Comparison of ENCODE assay signal across 8 cellular contexts in the genomic region with DNA sequence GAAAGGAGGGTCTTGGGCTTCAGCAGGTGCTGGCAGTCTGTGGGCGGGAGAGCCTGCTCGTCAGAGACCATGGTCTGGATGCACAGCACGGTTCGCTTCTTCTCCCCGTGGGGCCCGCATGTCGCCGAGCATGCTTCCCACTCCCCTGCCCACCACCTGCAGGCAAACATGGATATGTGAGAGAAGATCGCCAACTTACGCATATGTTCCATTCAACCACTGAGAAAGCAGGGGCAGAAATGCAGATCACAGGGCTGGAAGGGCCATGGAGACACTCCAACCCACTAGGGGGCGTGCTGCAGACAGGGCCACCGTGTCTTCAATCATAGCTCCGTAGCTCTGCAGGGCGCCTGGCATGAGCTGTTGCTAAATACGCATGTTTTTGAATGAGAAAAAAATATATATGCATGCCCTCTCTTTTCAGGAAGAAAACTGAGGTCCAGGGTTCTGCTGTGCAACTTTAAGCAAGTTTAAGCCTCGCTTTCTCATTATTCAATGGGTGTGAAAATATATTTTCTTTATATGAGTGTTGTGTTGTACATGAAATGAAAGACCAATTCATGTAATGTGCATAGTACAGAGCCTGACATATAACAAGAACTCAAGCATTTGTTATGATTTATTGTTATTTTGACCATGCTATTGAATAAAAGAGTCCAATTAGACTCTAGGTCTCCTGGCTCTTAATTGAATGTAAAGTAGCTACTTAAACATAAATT.
DNase-seq lines count a peak whose midpoint lies in the region; ATAC-seq and TF ChIP-seq lines count a peak whose summit lies in the region.

No MANE protein-coding gene starts in this region.

- no peak overlapping the region for H2AK5ac ChIP-seq in trophoblast cell (ENCODE audit: low read length)

- H3K79me2 ChIP-seq in trophoblast cell (ENCODE audit: control insufficient read depth, insufficient read depth, low read length, poor library complexity) (no peaks in the 10 kb centered on the region), GM23248 (ENCODE audit: insufficient read depth) (no peaks in the 10 kb centered on the region)

- no peak overlapping the region for H3K18ac ChIP-seq in trophoblast cell (ENCODE audit: low read length)

- TF ChIP-seq CTCF in GM12874 (IDR thresholded peaks at IDR 0.05; ENCODE audit: insufficient read depth, low read depth, low read length) (peak; percentile 55; the same call in 1 of the 2 replicates), RWPE2 (IDR thresholded peaks at IDR 0.05; ENCODE audit: poor library complexity, severe bottlenecking) (peak; percentile 58), coronary artery (IDR thresholded peaks at IDR 0.05) (no peak)

- H2AFZ ChIP-seq in trophoblast cell (ENCODE audit: insufficient read depth, low read length, poor library complexity) (no peak overlapping the region), GM23248 (no peak overlapping the region)

- H2BK5ac ChIP-seq in trophoblast cell (ENCODE audit: low read depth, low read length, poor library complexity), result no peak overlapping the region

- H3K4me1 ChIP-seq in RWPE2 (ENCODE audit: insufficient read depth, poor library complexity, severe bottlenecking), result no peaks in the 10 kb centered on the region
- H3K4me1 ChIP-seq in trophoblast cell (ENCODE audit: control insufficient read depth in 1 of 2, insufficient read depth in 2 of 2, low read length in 2 of 2), result no peaks in the 10 kb centered on the region
- no peaks in the 10 kb centered on the region for H3K4me1 ChIP-seq in GM23248 (ENCODE audit: insufficient read depth)

- no peak overlapping the region for H4K12ac ChIP-seq in trophoblast cell (ENCODE audit: low read depth, low read length)

- peaks cover 6% of the 10 kb centered on the region for H3K27me3 ChIP-seq in RWPE2 (ENCODE audit: insufficient read depth, poor library complexity, severe bottlenecking)
- no peaks in the 10 kb centered on the region for H3K27me3 ChIP-seq in trophoblast cell (ENCODE audit: insufficient read depth, low read length)
- H3K27me3 ChIP-seq in GM23248 (replicated peaks; ENCODE audit: insufficient read depth), result no peaks in the 10 kb centered on the region

- in situ Hi-C loops in T47D (cut with HindIII; ENCODE audit: low pct_unique_long_range_greater_than_20kb, low sequenced_read_pairs), result no loop called here
- in situ Hi-C loops in GM23248 (cut with MboI), result no loop called here

- no peak overlapping the region for H2BK12ac ChIP-seq in trophoblast cell (ENCODE audit: low read length)

- DNase-seq in RWPE2 (ENCODE audit: low spot score) (no peak), T47D (ENCODE audit: low read depth in 1 of 2, low spot score in 1 of 2) (peak; percentile 11 to 67), trophoblast cell (peak; percentile 35 to 65), NCI-H2029 treated with DMSO at 0.1 percent for 48 hours (lab: John Stamatoyannopoulos, UW) (no peak), coronary artery (ENCODE audit: low spot score) (no peak), GM23248 (no peak)

- H3K9ac ChIP-seq in trophoblast cell (ENCODE audit: low read length), result no peak overlapping the region
- H3K9ac ChIP-seq in GM23248, result no peak overlapping the region

- no peak overlapping the region for H4K91ac ChIP-seq in trophoblast cell (ENCODE audit: low read depth, low read length)

- H3K36me3 ChIP-seq in RWPE2 (ENCODE audit: low read depth) (no peaks in the 10 kb centered on the region), trophoblast cell (ENCODE audit: control insufficient read depth in 1 of 2, insufficient read depth in 2 of 2, low read length in 2 of 2) (no peaks in the 10 kb centered on the region), GM23248 (ENCODE audit: low read depth) (no peaks in the 10 kb centered on the region)

- H4K8ac ChIP-seq in trophoblast cell (ENCODE audit: low read depth, low read length), result no peak overlapping the region

- no peak overlapping the region for H3K14ac ChIP-seq in trophoblast cell (ENCODE audit: low read length)

- H3K9me3 ChIP-seq in RWPE2 (ENCODE audit: severe bottlenecking), result no peaks in the 10 kb centered on the region
- no peaks in the 10 kb centered on the region for H3K9me3 ChIP-seq in trophoblast cell (ENCODE audit: insufficient read depth, low read depth, low read length)
- no peaks in the 10 kb centered on the region for H3K9me3 ChIP-seq in GM23248 (ENCODE audit: low read depth)

- H3K4me3 ChIP-seq in RWPE2 (ENCODE audit: severe bottlenecking), result no peak overlapping the region
- H3K4me3 ChIP-seq in trophoblast cell (ENCODE audit: low read depth, low read length), result no peak overlapping the region
- no peak overlapping the region for H3K4me3 ChIP-seq in coronary artery
- no peak overlapping the region for H3K4me3 ChIP-seq in GM23248

- H3K9me2 ChIP-seq in GM23248 (ENCODE audit: insufficient read depth), result no peaks in the 10 kb centered on the region

- H3K79me1 ChIP-seq in trophoblast cell (ENCODE audit: low read length), result no peaks in the 10 kb centered on the region

- no peak overlapping the region for H3K4ac ChIP-seq in trophoblast cell (ENCODE audit: low read depth, low read length)

- H3K27ac ChIP-seq in RWPE2 (ENCODE audit: poor library complexity, severe bottlenecking) (no peak overlapping the region), trophoblast cell (ENCODE audit: low read depth, low read length) (no peak overlapping the region), coronary artery (no peak overlapping the region), GM23248 (no peak overlapping the region)

- H4K20me1 ChIP-seq in GM23248 (ENCODE audit: insufficient read depth), result no peaks in the 10 kb centered on the region

- no peak overlapping the region for H3K23ac ChIP-seq in trophoblast cell (ENCODE audit: low read length)

- H3K4me2 ChIP-seq in trophoblast cell (ENCODE audit: low read length) (no peak overlapping the region), GM23248 (ENCODE audit: unreplicated experiment) (no peak overlapping the region)

- ATAC-seq in HG02798 (IDR thresholded peaks at IDR 0.05; ENCODE audit: poor library complexity, unreplicated experiment) (peak; percentile 90), RWPE2 (ENCODE audit: low read depth) (no peak)

- no CpG with 5 or more reads among the region's 16 CpGs for WGBS in trophoblast cell (ENCODE audit: extremely low coverage, insufficient coverage, insufficient read length)
- 86% methylated on average over 16 of the region's 16 CpGs for WGBS in GM23248 (ENCODE audit: low coverage in 1 of 2, low lambda C conversion rate in 2 of 2, missing lambda C conversion rate in 2 of 2), 2 experiments

- no peak overlapping the region for H2BK120ac ChIP-seq in trophoblast cell (ENCODE audit: insufficient read depth, low read length, poor library complexity)

- H3F3A ChIP-seq in GM23248 (ENCODE audit: insufficient read depth), result no peaks in the 10 kb centered on the region

Comparison
In these comparisons a context has a peak if more than half of its experiments do, and no peak if none do; other contexts are left out.
1. DNase-seq: peak in T47D (2 of 2) and trophoblast cell (2 of 2); none in RWPE2 (single experiment), NCI-H2029 treated with DMSO at 0.1 percent for 48 hours (single experiment), coronary artery (single experiment) and GM23248 (single experiment).